ENCODE assay signal across 8 cellular contexts in genomic region chr10:114470956-114471905, GRCh38.
DNase-seq lines count a peak whose midpoint lies in the region; ATAC-seq and TF ChIP-seq lines count a peak whose summit lies in the region.

No MANE protein-coding gene starts in this region.

- DNase-seq in GM03348 (ENCODE audit: low spot score) (peak; percentile 85), Karpas-422 (peak; percentile 90), SK-MEL-5 (ENCODE audit: low read depth, low spot score) (peak; percentile 65), globus pallidus (ENCODE audit: low spot score) (peak; percentile 58), posterior vena cava (ENCODE audit: low spot score) (peak; percentile 88), uterus (peak; percentile 67 to 70)
- DNase-seq in activated naive CD4-positive, alpha-beta T cell treated with anti-CD3 and anti-CD28 coated beads, Interleukin-2, amount 10 ng/mL, durations not matched to agents 7 days and 5 days = peak; percentile 74

- in situ Hi-C loops in SK-MEL-5 (cut with HindIII; ENCODE audit: low pct_unique_long_range_greater_than_20kb, low sequenced_read_pairs) = no loop called here

- H3K4me3 ChIP-seq in Karpas-422 (ENCODE audit: low read length) (peak overlapping the region; percentile 40), uterus (no peak overlapping the region)

- peaks cover 35% of the 10 kb centered on the region for H3K36me3 Mint-ChIP-seq in activated naive CD4-positive, alpha-beta T cell treated with anti-CD3 and anti-CD28 coated beads, Interleukin-2, amount 10 ng/mL, durations not matched to agents 7 days and 5 days

- H3K27ac Mint-ChIP-seq in activated naive CD4-positive, alpha-beta T cell treated with anti-CD3 and anti-CD28 coated beads, Interleukin-2, amount 10 ng/mL, durations not matched to agents 7 days and 5 days = peak overlapping the region; percentile 0

- H3K9ac ChIP-seq in Karpas-422 (ENCODE audit: low read length) = peak overlapping the region; percentile 49

- no peak overlapping the region for H2AFZ ChIP-seq in Karpas-422 (ENCODE audit: low read length)

- H3K4me2 ChIP-seq in Karpas-422 (ENCODE audit: low read depth, low read length, poor library complexity, severe bottlenecking) = peak overlapping the region; percentile 63

- no peaks in the 10 kb centered on the region for H3K9me2 ChIP-seq in Karpas-422 (replicated peaks; ENCODE audit: insufficient read depth, low read length)

- H3K27me3 Mint-ChIP-seq in activated naive CD4-positive, alpha-beta T cell treated with anti-CD3 and anti-CD28 coated beads, Interleukin-2, amount 10 ng/mL, durations not matched to agents 7 days and 5 days = no peaks in the 10 kb centered on the region

- CTCF ChIA-PET in activated naive CD4-positive, alpha-beta T cell treated with anti-CD3 and anti-CD28 coated beads, Interleukin-2, amount 10 ng/mL, durations not matched to agents 7 days and 5 days (lab: Charles Lee) = interaction anchor here (0.5 to 14.4 kb wide), 29 partner anchors 8 to 340 kb away, joined by 3 to 244 read pairs (median 4); no protein-coding TSS in a partner anchor

- H3K4me1 ChIP-seq in Karpas-422 (ENCODE audit: low read length) (peaks cover 53% of the 10 kb centered on the region), uterus (no peaks in the 10 kb centered on the region)

- peak; percentile 95 for ATAC-seq in GM21825 (IDR thresholded peaks at IDR 0.05; ENCODE audit: unreplicated experiment)

- peaks cover 33% of the 10 kb centered on the region for H3K4me1 Mint-ChIP-seq in activated naive CD4-positive, alpha-beta T cell treated with anti-CD3 and anti-CD28 coated beads, Interleukin-2, amount 10 ng/mL, durations not matched to agents 7 days and 5 days

- H4K20me1 ChIP-seq in Karpas-422 (ENCODE audit: insufficient read depth, low read depth, low read length) = no peaks in the 10 kb centered on the region

- peaks cover 13% of the 10 kb centered on the region; the same call in 1 of the 2 replicates for H3K79me2 ChIP-seq in Karpas-422 (ENCODE audit: low read length)

- intact Hi-C loops in posterior vena cava (cut with DNase I) (loop anchor here in 1 of 2 donors (10.0 kb wide), 1 partner anchor 74 kb away; no protein-coding TSS in a partner anchor), uterus (cut with DNase I; ENCODE audit: low total_unique reads) (no loop called here)

- no peaks in the 10 kb centered on the region for H3K27me3 ChIP-seq in Karpas-422 (ENCODE audit: low read length)
- H3K27me3 ChIP-seq in uterus = no peaks in the 10 kb centered on the region

- peak; percentile 82 to 89 (median 84) for TF ChIP-seq CTCF in uterus (IDR thresholded peaks at IDR 0.05)

- no peak overlapping the region for H3K4me3 Mint-ChIP-seq in activated naive CD4-positive, alpha-beta T cell treated with anti-CD3 and anti-CD28 coated beads, Interleukin-2, amount 10 ng/mL, durations not matched to agents 7 days and 5 days

- TF ChIP-seq POLR2A in uterus (IDR thresholded peaks at IDR 0.05) = no peak

- H3K36me3 ChIP-seq in Karpas-422 (ENCODE audit: insufficient read depth, low read length) (peaks cover 36% of the 10 kb centered on the region; the same call in 1 of the 2 replicates), uterus (no peaks in the 10 kb centered on the region)

- H3K9me3 ChIP-seq in Karpas-422 (ENCODE audit: low read length) (no peaks in the 10 kb centered on the region), uterus (no peaks in the 10 kb centered on the region)

- peak overlapping the region; percentile 90 for H3K27ac ChIP-seq in Karpas-422 (ENCODE audit: low read length)
- peak overlapping the region in 1 of 2 donors; percentile 65 for H3K27ac ChIP-seq in uterus

- no peaks in the 10 kb centered on the region for H3K9me3 Mint-ChIP-seq in activated naive CD4-positive, alpha-beta T cell treated with anti-CD3 and anti-CD28 coated beads, Interleukin-2, amount 10 ng/mL, durations not matched to agents 7 days and 5 days
